Comparison of ENCODE assay signal across 8 cellular contexts in the genomic region with DNA sequence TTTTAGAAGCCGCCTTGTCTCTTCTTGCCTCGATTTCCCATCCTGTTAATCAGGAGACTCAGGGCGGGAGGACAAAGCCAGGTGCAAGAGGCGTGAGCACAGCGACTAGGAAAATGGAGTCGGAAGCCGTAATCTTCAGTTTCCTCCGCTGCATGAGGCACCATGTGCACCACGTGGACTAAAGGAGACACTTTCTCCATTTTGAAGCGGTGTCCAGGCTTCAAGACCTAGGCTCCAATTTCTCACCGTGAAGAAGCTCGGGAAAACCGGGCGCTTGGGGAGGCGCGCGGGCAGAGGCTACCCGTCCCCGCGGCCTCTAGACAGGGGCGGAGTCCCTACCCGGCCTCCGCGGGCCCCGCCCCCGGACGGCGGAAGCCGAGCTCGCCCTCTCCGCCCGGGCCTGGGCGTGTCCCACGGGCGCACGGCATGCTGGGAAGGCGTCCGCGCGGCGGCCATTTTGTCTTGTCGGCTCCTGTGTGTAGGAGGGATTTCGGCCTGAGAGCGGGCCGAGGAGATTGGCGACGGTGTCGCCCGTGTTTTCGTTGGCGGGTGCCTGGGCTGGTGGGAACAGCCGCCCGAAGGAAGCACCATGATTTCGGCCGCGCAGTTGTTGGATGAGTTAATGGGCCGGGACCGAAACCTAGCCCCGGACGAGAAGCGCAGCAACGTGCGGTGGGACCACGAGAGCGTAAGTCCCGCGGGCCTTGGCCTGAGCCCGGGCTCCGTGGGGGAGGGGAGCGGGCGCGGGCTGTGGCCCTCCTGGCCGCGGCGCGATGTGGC.
DNase-seq lines count a peak whose midpoint lies in the region; ATAC-seq and TF ChIP-seq lines count a peak whose summit lies in the region.

A gene with protein sequence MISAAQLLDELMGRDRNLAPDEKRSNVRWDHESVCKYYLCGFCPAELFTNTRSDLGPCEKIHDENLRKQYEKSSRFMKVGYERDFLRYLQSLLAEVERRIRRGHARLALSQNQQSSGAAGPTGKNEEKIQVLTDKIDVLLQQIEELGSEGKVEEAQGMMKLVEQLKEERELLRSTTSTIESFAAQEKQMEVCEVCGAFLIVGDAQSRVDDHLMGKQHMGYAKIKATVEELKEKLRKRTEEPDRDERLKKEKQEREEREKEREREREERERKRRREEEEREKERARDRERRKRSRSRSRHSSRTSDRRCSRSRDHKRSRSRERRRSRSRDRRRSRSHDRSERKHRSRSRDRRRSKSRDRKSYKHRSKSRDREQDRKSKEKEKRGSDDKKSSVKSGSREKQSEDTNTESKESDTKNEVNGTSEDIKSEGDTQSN (plus strand): TSS at position 460 of the 780 bp plus-strand sequence. CDS start 130 bp downstream, at position 590.

- DNase-seq in DMS114 treated with DMSO at 0.1 percent for 48 hours (lab: John Stamatoyannopoulos, UW; ENCODE audit: unreplicated experiment) (peak; percentile 81), OCI-M2 (lab: John Stamatoyannopoulos, UW; ENCODE audit: unreplicated experiment) (peak; percentile 41), activated T-cell treated with anti-CD3 and anti-CD28 coated beads for 4 hours (peak; percentile 84), epithelial cell of prostate (ENCODE audit: low read depth, low spot score) (peak; percentile 63)
- DNase-seq in stimulated activated CD8-positive, alpha-beta memory T cell treated with anti-CD3 and anti-CD28 coated beads, Interleukin-4, amount 100 ng/mL, for 4 hours (ENCODE audit: low read depth in 2 of 2, low spot score in 1 of 2): peak; percentile 76 to 87

- H3K27ac ChIP-seq in epithelial cell of prostate (peak within 1 kb of the TSS; percentile 86), mucosa of rectum (ENCODE audit: low read depth in 2 of 2, low read length in 2 of 2) (peak within 1 kb of the TSS; percentile 99 to 100)

- peak within 1 kb of the TSS; percentile 95 to 100 for H3K9ac ChIP-seq in mucosa of rectum (ENCODE audit: low read depth in 1 of 2, low read length in 2 of 2)

- no peak; the same call in 1 of the 2 replicates for TF ChIP-seq EP300 in Ishikawa (IDR thresholded peaks at IDR 0.05; ENCODE audit: borderline replicate concordance)

- H3K4me3 ChIP-seq in mucosa of rectum (ENCODE audit: low read length in 2 of 2): peak within 1 kb of the TSS; percentile 94 to 96

- peaks cover 10 to 25% of the 10 kb centered on the region in 2 donors for H3K4me1 ChIP-seq in mucosa of rectum (ENCODE audit: control insufficient read depth in 2 of 2, insufficient read depth in 2 of 2, low read length in 2 of 2)

- H3K27me3 ChIP-seq in mucosa of rectum (ENCODE audit: control insufficient read depth in 2 of 2, insufficient read depth in 2 of 2, low read length in 2 of 2): no peaks in the 10 kb centered on the region

- no peak for TF ChIP-seq RAD21 in Ishikawa (IDR thresholded peaks at IDR 0.05; ENCODE audit: low read depth)

- peak; percentile 86 for ATAC-seq in GM21619 (IDR thresholded peaks at IDR 0.05; ENCODE audit: unreplicated experiment)

- H3K36me3 ChIP-seq in mucosa of rectum (ENCODE audit: control insufficient read depth in 2 of 2, insufficient read depth in 2 of 2, low read length in 2 of 2): no peaks in the 10 kb centered on the region

- no peaks in the 10 kb centered on the region for H3K9me3 ChIP-seq in mucosa of rectum (ENCODE audit: control insufficient read depth in 2 of 2, low read length in 2 of 2)

TF ChIP-seq in Ishikawa, 13 proteins besides CTCF, POLR2A, EP300 and RAD21:
- TF ChIP-seq TCF12 (IDR thresholded peaks at IDR 0.05; ENCODE audit: low read depth): peak; percentile 56; the same call in 1 of the 2 replicates
- TF ChIP-seq NFIC (IDR thresholded peaks at IDR 0.05): no peak
- TF ChIP-seq TAF1 (IDR thresholded peaks at IDR 0.05; ENCODE audit: low read depth): peak; percentile 74
- TF ChIP-seq CEBPB (IDR thresholded peaks at IDR 0.05): no peak
- peak; percentile 94 for TF ChIP-seq YY1 (IDR thresholded peaks at IDR 0.05; ENCODE audit: low read depth)
- TF ChIP-seq TEAD4 (IDR thresholded peaks at IDR 0.05): peak; percentile 50
- TF ChIP-seq FOXM1 (IDR thresholded peaks at IDR 0.05; ENCODE audit: borderline replicate concordance, low read depth): no peak
- TF ChIP-seq, protein P1, sequence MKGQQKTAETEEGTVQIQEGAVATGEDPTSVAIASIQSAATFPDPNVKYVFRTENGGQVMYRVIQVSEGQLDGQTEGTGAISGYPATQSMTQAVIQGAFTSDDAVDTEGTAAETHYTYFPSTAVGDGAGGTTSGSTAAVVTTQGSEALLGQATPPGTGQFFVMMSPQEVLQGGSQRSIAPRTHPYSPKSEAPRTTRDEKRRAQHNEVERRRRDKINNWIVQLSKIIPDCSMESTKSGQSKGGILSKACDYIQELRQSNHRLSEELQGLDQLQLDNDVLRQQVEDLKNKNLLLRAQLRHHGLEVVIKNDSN (IDR thresholded peaks at IDR 0.05): peak; percentile 31
- TF ChIP-seq ZBTB7A (IDR thresholded peaks at IDR 0.05; ENCODE audit: low read depth): no peak
- TF ChIP-seq CREB1 (IDR thresholded peaks at IDR 0.05; ENCODE audit: low read depth): no peak
- TF ChIP-seq, protein P2, sequence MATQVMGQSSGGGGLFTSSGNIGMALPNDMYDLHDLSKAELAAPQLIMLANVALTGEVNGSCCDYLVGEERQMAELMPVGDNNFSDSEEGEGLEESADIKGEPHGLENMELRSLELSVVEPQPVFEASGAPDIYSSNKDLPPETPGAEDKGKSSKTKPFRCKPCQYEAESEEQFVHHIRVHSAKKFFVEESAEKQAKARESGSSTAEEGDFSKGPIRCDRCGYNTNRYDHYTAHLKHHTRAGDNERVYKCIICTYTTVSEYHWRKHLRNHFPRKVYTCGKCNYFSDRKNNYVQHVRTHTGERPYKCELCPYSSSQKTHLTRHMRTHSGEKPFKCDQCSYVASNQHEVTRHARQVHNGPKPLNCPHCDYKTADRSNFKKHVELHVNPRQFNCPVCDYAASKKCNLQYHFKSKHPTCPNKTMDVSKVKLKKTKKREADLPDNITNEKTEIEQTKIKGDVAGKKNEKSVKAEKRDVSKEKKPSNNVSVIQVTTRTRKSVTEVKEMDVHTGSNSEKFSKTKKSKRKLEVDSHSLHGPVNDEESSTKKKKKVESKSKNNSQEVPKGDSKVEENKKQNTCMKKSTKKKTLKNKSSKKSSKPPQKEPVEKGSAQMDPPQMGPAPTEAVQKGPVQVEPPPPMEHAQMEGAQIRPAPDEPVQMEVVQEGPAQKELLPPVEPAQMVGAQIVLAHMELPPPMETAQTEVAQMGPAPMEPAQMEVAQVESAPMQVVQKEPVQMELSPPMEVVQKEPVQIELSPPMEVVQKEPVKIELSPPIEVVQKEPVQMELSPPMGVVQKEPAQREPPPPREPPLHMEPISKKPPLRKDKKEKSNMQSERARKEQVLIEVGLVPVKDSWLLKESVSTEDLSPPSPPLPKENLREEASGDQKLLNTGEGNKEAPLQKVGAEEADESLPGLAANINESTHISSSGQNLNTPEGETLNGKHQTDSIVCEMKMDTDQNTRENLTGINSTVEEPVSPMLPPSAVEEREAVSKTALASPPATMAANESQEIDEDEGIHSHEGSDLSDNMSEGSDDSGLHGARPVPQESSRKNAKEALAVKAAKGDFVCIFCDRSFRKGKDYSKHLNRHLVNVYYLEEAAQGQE (IDR thresholded peaks at IDR 0.05; ENCODE audit: low read depth): no peak
- TF ChIP-seq EGR1 (IDR thresholded peaks at IDR 0.05): peak; percentile 30; the same call in 1 of the 2 replicates
- TF ChIP-seq, protein P3, sequence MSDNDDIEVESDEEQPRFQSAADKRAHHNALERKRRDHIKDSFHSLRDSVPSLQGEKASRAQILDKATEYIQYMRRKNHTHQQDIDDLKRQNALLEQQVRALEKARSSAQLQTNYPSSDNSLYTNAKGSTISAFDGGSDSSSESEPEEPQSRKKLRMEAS (IDR thresholded peaks at IDR 0.05): peak; percentile 96

Comparison
In these comparisons a context has a peak if more than half of its experiments do, and no peak if none do; other contexts are left out.
1. Peak in every context shown above with its lines: DNase-seq, ATAC-seq, H3K4me3 ChIP-seq and H3K27ac ChIP-seq.